Comparison of ENCODE assay signal across 8 cellular contexts in the genomic region with DNA sequence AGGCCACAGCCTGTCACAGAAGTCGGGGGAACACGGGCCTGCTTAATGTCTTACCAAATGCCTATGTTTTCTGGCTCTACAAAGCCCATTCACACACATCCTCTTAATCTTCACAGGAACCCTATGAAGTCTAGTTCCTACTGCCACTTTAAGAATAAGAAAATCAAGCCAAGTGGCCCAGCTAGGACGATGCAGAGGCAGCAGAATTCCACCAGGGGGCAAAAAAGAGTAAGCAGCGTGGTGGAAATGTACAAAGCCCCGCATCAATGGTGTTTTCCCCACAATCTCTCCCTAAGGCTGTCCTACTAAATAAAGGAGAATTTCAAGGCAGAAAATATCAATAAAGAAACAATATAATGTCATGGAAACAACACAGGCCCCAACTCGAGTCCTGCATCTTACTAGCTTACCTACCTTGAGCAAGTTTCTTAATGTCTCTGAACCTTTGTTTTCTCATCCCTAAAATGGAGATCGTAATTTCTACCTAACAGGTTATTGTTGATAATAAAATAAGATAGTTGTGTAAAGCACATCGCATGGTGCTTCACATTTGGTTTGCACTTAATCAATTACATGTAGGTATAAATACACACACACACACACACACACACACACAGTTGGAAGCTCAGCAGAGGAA. TPM values are rescaled to one million over a fixed set of nuclear protein-coding genes. Genes with fewer than 3 reads are reported as not detected.
DNase-seq lines count a peak whose midpoint lies in the region; ATAC-seq and TF ChIP-seq lines count a peak whose summit lies in the region.

No MANE protein-coding gene starts in this region.

- peaks cover 3% of the 10 kb centered on the region for H3K4me1 ChIP-seq in ovary (ENCODE audit: insufficient read depth)

- 19 to 28% (median 22%) methylated on average over 8 of the region's 8 CpGs for WGBS in ovary, 3 donors

- H3K27ac ChIP-seq in ovary, result no peak overlapping the region

- no peak for TF ChIP-seq POLR2A in ovary (IDR thresholded peaks at IDR 0.05)

- DNase-seq in CD1c-positive myeloid dendritic cell (ENCODE audit: extremely low spot score) (peak; percentile 67), NCI-H2081 treated with DMSO at 0.1 percent for 48 hours (lab: John Stamatoyannopoulos, UW) (peak; percentile 54), UCSD-AML1 (lab: John Stamatoyannopoulos, UW; ENCODE audit: unreplicated experiment) (peak; percentile 51), foreskin melanocyte (peak; percentile 70), ovary (peak; percentile 49 to 68 (median 65))

- intact Hi-C loops in ovary (cut with DNase I), result loop anchor here in 1 of 4 donors (5.0 kb wide), 1 partner anchor 1051 kb away; no protein-coding TSS in a partner anchor

- ATAC-seq in GM18858 (IDR thresholded peaks at IDR 0.05; ENCODE audit: unreplicated experiment) (peak; percentile 70), HG02981 (IDR thresholded peaks at IDR 0.05; ENCODE audit: unreplicated experiment) (peak; percentile 81), GM21737 (IDR thresholded peaks at IDR 0.05; ENCODE audit: unreplicated experiment) (no peak)

- H3K36me3 ChIP-seq in ovary, result no peaks in the 10 kb centered on the region

- no peak for TF ChIP-seq EP300 in ovary (IDR thresholded peaks at IDR 0.05)

- peak; percentile 70 to 76 (median 71) for TF ChIP-seq CTCF in ovary (IDR thresholded peaks at IDR 0.05)

- H3K27me3 ChIP-seq in ovary, result no peaks in the 10 kb centered on the region

- H3K4me3 ChIP-seq in ovary, result no peak overlapping the region

- no peaks in the 10 kb centered on the region for H3K9me3 ChIP-seq in ovary

RNA-seq across cellular contexts. Expression of gene SEC16B, which starts 21.4 kb away (rescaled TPM):
- total RNA-seq in ovary, result 1 to 10 TPM; 1.6 to 5.1 (median 3.0) TPM
- polyA plus RNA-seq in ovary, result 1 to 10 TPM; 2.9 to 3.1 TPM
